In the genomic region with DNA sequence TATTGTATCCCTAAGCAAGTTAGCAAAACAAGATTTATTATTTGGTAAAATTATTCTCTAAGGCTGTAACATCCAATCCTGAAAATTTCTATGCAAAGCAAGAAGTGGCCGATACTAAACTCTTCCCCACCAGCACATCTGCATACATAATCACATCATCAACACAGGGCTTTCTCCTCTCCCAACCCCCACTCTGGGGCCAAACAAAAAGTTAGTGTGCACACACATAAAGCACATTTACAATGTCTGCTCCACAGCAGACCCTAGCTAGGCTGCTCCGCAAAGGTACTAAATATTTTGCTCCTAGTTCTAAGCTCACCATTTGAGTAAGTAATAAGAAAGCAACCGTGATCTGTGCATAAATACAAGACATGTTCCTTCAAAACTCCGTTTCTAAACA, we compare ENCODE assay signal across 16 cellular contexts. TPM values are rescaled to one million over a fixed set of nuclear protein-coding genes. Genes with fewer than 3 reads are reported as not detected.
DNase-seq lines count a peak whose midpoint lies in the region; ATAC-seq and TF ChIP-seq lines count a peak whose summit lies in the region.
"Had no signal": no experiment of that assay in that cellular context is flagged by ENCODE, and none has a peak within 500 bp of the region (broad histone marks: within the 10 kb centered on the region; RNA-seq: fewer than 3 reads in every experiment).

No MANE protein-coding gene starts in this region.

- H3K27ac ChIP-seq in temporal lobe (ENCODE audit: low read depth, low read length) = peak overlapping the region; percentile 78
- H3K27ac ChIP-seq: breast epithelium, sigmoid colon, upper lobe of left lung had no signal

- ATAC-seq in HG03565 (IDR thresholded peaks at IDR 0.05; ENCODE audit: unreplicated experiment) = no peak
- ATAC-seq in GM21360 (IDR thresholded peaks at IDR 0.05; ENCODE audit: unreplicated experiment) = no peak
- ATAC-seq: SK-N-SH treated with all-trans-retinoic acid at 6 μM for 48 hours had no signal

- no peaks in the 10 kb centered on the region for H3K27me3 Mint-ChIP-seq in chondrocyte (ENCODE audit: low read depth)

- no peak for TF ChIP-seq CTCF in chondrocyte (IDR thresholded peaks at IDR 0.05)

- peaks cover 2% of the 10 kb centered on the region for H3K9me3 Mint-ChIP-seq in chondrocyte (ENCODE audit: low read depth)

- DNase-seq in NCI-H526 treated with DMSO at 0.1 percent for 48 hours (lab: John Stamatoyannopoulos, UW) (peak; percentile 65), chondrocyte (ENCODE audit: low spot score) (no peak), medulla oblongata (ENCODE audit: extremely low spot score) (peak; percentile 86), iPS-NIHi11 (ENCODE audit: low spot score) (no peak)
- no peak for DNase-seq in stimulated activated CD4-positive, alpha-beta T cell treated with anti-CD3 and anti-CD28 coated beads, Interleukin-2, amount 100 ng/mL, for 48 hours
- DNase-seq: activated gamma-delta T cell; effector CD8-positive, alpha-beta T cell; foreskin fibroblast; sigmoid colon; stimulated activated CD4-positive, alpha-beta T cell treated with anti-CD3 and anti-CD28 coated beads, Interleukin-4, amount 100 ng/mL, for 24 hours; upper lobe of left lung had no signal

- peak overlapping the region; percentile 5 for H3K27ac Mint-ChIP-seq in chondrocyte (ENCODE audit: unreplicated experiment)

- H3K4me1 Mint-ChIP-seq in chondrocyte (ENCODE audit: low read depth) = peaks cover 46% of the 10 kb centered on the region

- H3K36me3 Mint-ChIP-seq in chondrocyte (ENCODE audit: low read depth) = peaks cover 2% of the 10 kb centered on the region

- peak overlapping the region; percentile 31 for H3K4me3 Mint-ChIP-seq in chondrocyte (ENCODE audit: unreplicated experiment)

RNA-seq across cellular contexts. Expression of a gene that starts 3.6 kb away (rescaled TPM):
- 43.4 to 49.6 TPM (median 44.9 TPM) in 3 replicates for total RNA-seq in chondrocyte
- total RNA-seq in temporal lobe = 69.8 TPM

Comparison
In these comparisons a context has a peak if more than half of its experiments do, and no peak if none do; other contexts are left out.
1. DNase-seq: peak in NCI-H526 treated with DMSO at 0.1 percent for 48 hours (single experiment) and medulla oblongata (single experiment); none in chondrocyte (single experiment), stimulated activated CD4-positive, alpha-beta T cell treated with anti-CD3 and anti-CD28 coated beads, Interleukin-2, amount 100 ng/mL, for 48 hours (0 of 2) and iPS-NIHi11 (single experiment).